31 cellular contexts compared by ENCODE assay signal in the genomic region with DNA sequence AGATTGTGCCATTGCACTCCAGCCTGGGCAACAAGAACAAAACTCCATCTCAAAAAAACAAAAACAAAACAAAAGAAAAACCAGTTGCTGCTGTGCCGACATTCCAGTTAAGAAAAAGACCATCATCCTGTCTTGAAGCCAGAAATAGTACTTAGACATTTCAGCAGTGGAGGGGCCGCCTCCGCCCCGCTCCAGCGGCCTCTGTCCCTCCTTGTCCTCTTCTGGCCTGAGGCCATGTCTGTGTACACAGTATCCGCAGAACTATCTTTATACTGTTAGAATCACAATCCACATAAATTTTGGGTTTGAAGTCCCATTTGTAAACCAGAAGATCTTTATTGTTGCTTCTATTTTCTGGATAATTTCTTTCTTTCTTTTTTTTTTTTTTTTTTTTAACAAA. TPM values are rescaled to one million over a fixed set of nuclear protein-coding genes. Genes with fewer than 3 reads are reported as not detected.
"Had no signal": no experiment of that assay in that cellular context is flagged by ENCODE, and none has a peak within 500 bp of the region (broad histone marks: within the 10 kb centered on the region; RNA-seq: fewer than 3 reads in every experiment).

No MANE protein-coding gene starts in this region.

- ATAC-seq: activated CD8-positive, alpha-beta memory T cell treated with anti-CD3 and anti-CD28 coated beads, Interleukin-2, amount 10 ng/mL, durations not matched to agents 7 days and 5 days; activated naive CD8-positive, alpha-beta T cell treated with anti-CD3 and anti-CD28 coated beads, Interleukin-2, amount 50 U/mL, for 24 hours; PC-3 had no signal

- H3K9me3 ChIP-seq: MG63, Peyer's patch had no signal

- H3K4me3 ChIP-seq: cardiac muscle cell, MG63, Peyer's patch had no signal

- H3K4me1 ChIP-seq: Peyer's patch had no signal

- DNase-seq: activated CD4-positive, alpha-beta memory T cell treated with anti-CD3 and anti-CD28 coated beads, Interleukin-2, amount 10 ng/mL, durations not matched to agents 7 days and 5 days; activated CD4-positive, alpha-beta T cell treated with anti-CD3 and anti-CD28 coated beads for 1 hour; activated CD4-positive, alpha-beta T cell treated with anti-CD3 and anti-CD28 coated beads for 48 hours; activated CD4-positive, CD25-positive, alpha-beta regulatory T cell; activated CD8-positive, alpha-beta memory T cell treated with anti-CD3 and anti-CD28 coated beads for 24 hours; activated CD8-positive, alpha-beta memory T cell treated with anti-CD3 and anti-CD28 coated beads, Interleukin-2, amount 10 ng/mL, durations not matched to agents 7 days and 5 days; activated CD8-positive, alpha-beta memory T cell treated with anti-CD3 and anti-CD28 coated beads, Interleukin-2, amount 50 U/mL, for 48 hours; activated effector memory CD4-positive, alpha-beta T cell treated with Interleukin-2 at 50 U/mL for 16 hours; activated naive CD4-positive, alpha-beta T cell treated with anti-CD3 and anti-CD28 coated beads, Interleukin-2, amount 10 ng/mL, durations not matched to agents 7 days and 5 days; activated naive CD8-positive, alpha-beta T cell treated with anti-CD3 and anti-CD28 coated beads, Interleukin-2, amount 50 U/mL, for 24 hours; activated T-cell treated with anti-CD3 and anti-CD28 coated beads, Interleukin-2, amount 50 U/mL, for 48 hours; aorta; Kasumi-1; KG1; MG63; NCI-H1048; NCI-H1105 treated with DMSO at 0.1 percent for 48 hours; NCI-H1436; NCI-H1694; NCI-H1930; NCI-H345; NCI-H524 treated with DMSO at 0.1 percent for 48 hours; PC-3; Peyer's patch; RPMI8226; SW 1271; T-helper 1 cell; T1000; WERI-Rb-1 had no signal

- H3K27me3 ChIP-seq: cardiac muscle cell, MG63, Peyer's patch had no signal

- H3K36me3 ChIP-seq: WERI-Rb-1 had no signal

- H3K27ac ChIP-seq: cardiac muscle cell, Peyer's patch, WERI-Rb-1 had no signal

RNA-seq across cellular contexts. Expression of a gene that starts 43.3 kb away (rescaled TPM):
- total RNA-seq: aorta, cardiac muscle cell, NCI-H460, PC-3, Peyer's patch had no signal
- polyA plus RNA-seq: aorta, cardiac muscle cell had no signal

RNA-seq across cellular contexts. Expression of a gene that starts 55.8 kb away (rescaled TPM):
- total RNA-seq: PC-3 had no signal
